In the genomic region with DNA sequence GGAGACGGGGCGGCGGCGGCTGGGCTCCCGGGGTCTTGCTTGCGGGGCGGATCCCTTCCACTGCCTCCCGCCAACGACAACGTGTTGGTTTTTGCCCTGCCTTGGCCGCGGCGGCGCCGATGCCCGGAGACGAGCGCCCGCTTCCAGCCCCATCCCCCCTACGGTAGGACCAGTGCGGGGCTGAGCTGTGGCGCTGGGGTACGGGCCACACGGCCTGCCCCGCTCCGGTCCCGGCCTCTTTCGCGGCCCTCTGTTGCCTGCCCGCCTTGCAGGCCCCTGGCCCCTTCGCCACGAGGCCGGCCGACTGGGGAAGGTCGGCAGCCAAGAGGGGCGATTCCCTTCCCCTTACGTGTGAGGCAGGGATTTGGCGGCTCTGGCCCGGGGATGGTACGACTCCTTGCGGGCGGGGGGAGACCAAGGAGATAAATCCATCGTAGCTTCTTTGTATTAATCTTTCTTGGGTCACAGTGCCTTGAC, we compare ENCODE assay signal across 7 cellular contexts. TPM values are rescaled to one million over a fixed set of nuclear protein-coding genes. Genes with fewer than 3 reads are reported as not detected.
DNase-seq lines count a peak whose midpoint lies in the region; ATAC-seq and TF ChIP-seq lines count a peak whose summit lies in the region.

No MANE protein-coding gene starts in this region.

- peak overlapping the region; percentile 68 to 97 for H3K4me3 ChIP-seq in foreskin fibroblast (ENCODE audit: low read depth in 1 of 2, low read length in 2 of 2)
- peak overlapping the region; percentile 98 for H3K4me3 ChIP-seq in neuron (ENCODE audit: low read length)

- CTCF ChIA-PET in HEK293T (lab: Yijun Ruan, JAX): interaction anchor here (1.1 to 1.2 kb wide), 2 partner anchors 9 to 25 kb away, joined by 3 to 5 read pairs; no protein-coding TSS in a partner anchor

- TF ChIP-seq CTCF in foreskin fibroblast (IDR thresholded peaks at IDR 0.05; ENCODE audit: low read depth, low read length): no peak

- H3K4me1 ChIP-seq in neuron (ENCODE audit: insufficient read depth, low read length): peaks cover 27% of the 10 kb centered on the region

- ATAC-seq in GM18505 (IDR thresholded peaks at IDR 0.05; ENCODE audit: unreplicated experiment): peak; percentile 30

- TF ChIP-seq POLR2A in GM18505 (IDR thresholded peaks at IDR 0.05; ENCODE audit: borderline replicate concordance, extremely low read depth, insufficient read depth, insufficient read length): no peak

- DNase-seq in HEK293T (ENCODE audit: extremely low spot score) (peak; percentile 47), NCI-H2171 treated with DMSO at 0.1 percent for 48 hours (lab: John Stamatoyannopoulos, UW) (peak; percentile 20), foreskin fibroblast (peak in 1 of 2 donors; percentile 51), ureter (ENCODE audit: low spot score) (peak; percentile 48)
- peak; percentile 21 for DNase-seq in activated T-helper 9 cell treated with anti-CD3 and anti-CD28 coated beads, Interleukin-2, amount 50 U/mL, for 16 hours (ENCODE audit: low read depth)

- no peaks in the 10 kb centered on the region for H3K9me3 ChIP-seq in neuron (ENCODE audit: low read length)

- peaks cover 20% of the 10 kb centered on the region for H3K36me3 ChIP-seq in neuron (ENCODE audit: insufficient read depth, low read length)

- no peaks in the 10 kb centered on the region for H3K27me3 ChIP-seq in neuron (ENCODE audit: insufficient read depth, low read length)

- POLR2A ChIA-PET in HEK293T (lab: Yijun Ruan, JAX): interaction anchor here (0.8 to 2.6 kb wide), 12 partner anchors 9 to 105 kb away, joined by 3 to 12 read pairs (median 5); no protein-coding TSS in a partner anchor

- no peak overlapping the region for H2AFZ ChIP-seq in neuron (ENCODE audit: low read depth, low read length)

TF ChIP-seq in HEK293T, 16 proteins besides CTCF, POLR2A, EP300 and RAD21:
- TF ChIP-seq NFRKB (IDR thresholded peaks at IDR 0.05): no peak
- no peak for TF ChIP-seq ZNF384 (IDR thresholded peaks at IDR 0.05)
- no peak for TF ChIP-seq ARNT (IDR thresholded peaks at IDR 0.05)
- no peak for TF ChIP-seq FOXM1 (IDR thresholded peaks at IDR 0.05; ENCODE audit: borderline replicate concordance)
- no peak; the same call in 1 of the 2 replicates for TF ChIP-seq L3MBTL2 (conservative IDR thresholded peaks at IDR 0.05)
- TF ChIP-seq SUZ12 (IDR thresholded peaks at IDR 0.05): no peak
- TF ChIP-seq CTBP1 (IDR thresholded peaks at IDR 0.05; ENCODE audit: borderline replicate concordance): no peak
- TF ChIP-seq, protein P1, sequence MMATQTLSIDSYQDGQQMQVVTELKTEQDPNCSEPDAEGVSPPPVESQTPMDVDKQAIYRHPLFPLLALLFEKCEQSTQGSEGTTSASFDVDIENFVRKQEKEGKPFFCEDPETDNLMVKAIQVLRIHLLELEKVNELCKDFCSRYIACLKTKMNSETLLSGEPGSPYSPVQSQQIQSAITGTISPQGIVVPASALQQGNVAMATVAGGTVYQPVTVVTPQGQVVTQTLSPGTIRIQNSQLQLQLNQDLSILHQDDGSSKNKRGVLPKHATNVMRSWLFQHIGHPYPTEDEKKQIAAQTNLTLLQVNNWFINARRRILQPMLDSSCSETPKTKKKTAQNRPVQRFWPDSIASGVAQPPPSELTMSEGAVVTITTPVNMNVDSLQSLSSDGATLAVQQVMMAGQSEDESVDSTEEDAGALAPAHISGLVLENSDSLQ (IDR thresholded peaks at IDR 0.05): no peak
- no peak for TF ChIP-seq ELF4 (IDR thresholded peaks at IDR 0.05)
- TF ChIP-seq HDGF (IDR thresholded peaks at IDR 0.05; ENCODE audit: borderline replicate concordance): no peak
TF ChIP-seq in HEK293T: peak in this region for 0.

RNA-seq across cellular contexts. Expression of a gene that starts 0.5 kb away (rescaled TPM):
- total RNA-seq in ureter: 237 TPM

RNA-seq across cellular contexts. Expression of a gene that starts 35.2 kb away (rescaled TPM):
- 4.7 TPM for total RNA-seq in ureter
